ENCODE assay signal across 4 cellular contexts in genomic region chr1:79152-79551, GRCh38. TPM values are rescaled to one million over a fixed set of nuclear protein-coding genes. Genes with fewer than 3 reads are reported as not detected.
"Had no signal": no experiment of that assay in that cellular context is flagged by ENCODE, and none has a peak within 500 bp of the region (broad histone marks: within the 10 kb centered on the region; RNA-seq: fewer than 3 reads in every experiment).

No MANE protein-coding gene starts in this region.

RNA-seq across cellular contexts. Expression of gene OR4F5, which starts 13.9 kb away (rescaled TPM):
- total RNA-seq: LHCN-M2, M059J, MCF 10A, NCI-H460 had no signal
